18 cellular contexts compared by ENCODE assay signal in genomic region chr4:153494562-153494961, GRCh38. TPM values are rescaled to one million over a fixed set of nuclear protein-coding genes. Genes with fewer than 3 reads are reported as not detected.
DNase-seq lines count a peak whose midpoint lies in the region; ATAC-seq and FAIRE-seq lines count a peak whose summit lies in the region.
"Had no signal": no experiment of that assay in that cellular context is flagged by ENCODE, and none has a peak within 500 bp of the region (broad histone marks: within the 10 kb centered on the region; RNA-seq: fewer than 3 reads in every experiment).

No MANE protein-coding gene starts in this region.

- H3K27me3 ChIP-seq in trophoblast cell (ENCODE audit: insufficient read depth, low read length), result no peaks in the 10 kb centered on the region
- H3K27me3 ChIP-seq: pancreas, suprapubic skin had no signal

- H3K4me3 ChIP-seq in trophoblast cell (ENCODE audit: low read depth, low read length), result no peak overlapping the region
- H3K4me3 ChIP-seq: pancreas, suprapubic skin had no signal

- H3K14ac ChIP-seq in trophoblast cell (ENCODE audit: low read length), result no peak overlapping the region

- no CpG with 5 or more reads among the region's 10 CpGs for WGBS in trophoblast cell (ENCODE audit: extremely low coverage, insufficient coverage, insufficient read length)

- no peak overlapping the region for H2AK5ac ChIP-seq in trophoblast cell (ENCODE audit: low read length)

- no peak overlapping the region for H3K27ac ChIP-seq in trophoblast cell (ENCODE audit: low read depth, low read length)
- H3K27ac ChIP-seq: suprapubic skin had no signal

- peak overlapping the region; percentile 65 for H2BK120ac ChIP-seq in trophoblast cell (ENCODE audit: insufficient read depth, low read length, poor library complexity)

- FAIRE-seq in urothelium cell line (lab: Jason Lieb, UNC), result no peak
- FAIRE-seq: A204.1, endometrium, frontal cortex, pancreas had no signal

- no peak overlapping the region for H3K4me3 Mint-ChIP-seq in activated CD4-positive, alpha-beta T cell treated with anti-CD3 and anti-CD28 coated beads, Interleukin-2, amount 10 ng/mL, durations not matched to agents 24 days and 14 days
- no peak overlapping the region for H3K4me3 Mint-ChIP-seq in activated naive CD8-positive, alpha-beta T cell treated with anti-CD3 and anti-CD28 coated beads, Interleukin-2, amount 10 ng/mL, durations not matched to agents 7 days and 5 days

- no peaks in the 10 kb centered on the region for H3K9me3 ChIP-seq in trophoblast cell (ENCODE audit: insufficient read depth, low read depth, low read length)
- H3K9me3 ChIP-seq: pancreas, suprapubic skin had no signal

- H3K4ac ChIP-seq in trophoblast cell (ENCODE audit: low read depth, low read length), result no peak overlapping the region

- H4K8ac ChIP-seq in trophoblast cell (ENCODE audit: low read depth, low read length), result no peak overlapping the region

- no peak for DNase-seq in activated CD4-positive, alpha-beta T cell treated with anti-CD3 and anti-CD28 coated beads, Interleukin-2, amount 10 ng/mL, durations not matched to agents 24 days and 14 days
- DNase-seq in activated CD4-positive, alpha-beta T cell treated with anti-CD3 and anti-CD28 coated beads, Interleukin-2, amount 50 U/mL, for 48 hours, result no peak
- DNase-seq in NCI-H1048 (lab: John Stamatoyannopoulos, UW) (peak; percentile 78), trophoblast cell (no peak), glomerular visceral epithelial cell (ENCODE audit: extremely low spot score) (no peak), urothelium cell line (ENCODE audit: low spot score) (no peak), COR-L47 (lab: John Stamatoyannopoulos, UW) (no peak)
- DNase-seq in activated naive CD8-positive, alpha-beta T cell treated with anti-CD3 and anti-CD28 coated beads, Interleukin-2, amount 10 ng/mL, durations not matched to agents 7 days and 5 days, result no peak
- DNase-seq: activated CD4-positive, alpha-beta T cell treated with anti-CD3 and anti-CD28 coated beads for 1 hour; activated gamma-delta T cell treated with Interleukin-2 at 50 U/mL for 16 hours; DMS 273 treated with DMSO at 0.1 percent for 48 hours; NCI-H1092 treated with DMSO at 0.1 percent for 48 hours; OCI-M1; pancreas had no signal

- peak overlapping the region; percentile 94 for H3K27ac Mint-ChIP-seq in activated CD4-positive, alpha-beta T cell treated with anti-CD3 and anti-CD28 coated beads, Interleukin-2, amount 10 ng/mL, durations not matched to agents 24 days and 14 days
- peak overlapping the region; percentile 57 for H3K27ac Mint-ChIP-seq in activated naive CD8-positive, alpha-beta T cell treated with anti-CD3 and anti-CD28 coated beads, Interleukin-2, amount 10 ng/mL, durations not matched to agents 7 days and 5 days

- H3K18ac ChIP-seq in trophoblast cell (ENCODE audit: low read length), result no peak overlapping the region

- no peaks in the 10 kb centered on the region for H3K79me2 ChIP-seq in trophoblast cell (ENCODE audit: control insufficient read depth, insufficient read depth, low read length, poor library complexity)

- H3K23ac ChIP-seq in trophoblast cell (ENCODE audit: low read length), result no peak overlapping the region

- peaks cover 74% of the 10 kb centered on the region for H3K4me1 Mint-ChIP-seq in activated CD4-positive, alpha-beta T cell treated with anti-CD3 and anti-CD28 coated beads, Interleukin-2, amount 10 ng/mL, durations not matched to agents 24 days and 14 days
- H3K4me1 Mint-ChIP-seq in activated naive CD8-positive, alpha-beta T cell treated with anti-CD3 and anti-CD28 coated beads, Interleukin-2, amount 10 ng/mL, durations not matched to agents 7 days and 5 days, result peaks cover 70% of the 10 kb centered on the region

- H3K9me3 Mint-ChIP-seq in activated CD4-positive, alpha-beta T cell treated with anti-CD3 and anti-CD28 coated beads, Interleukin-2, amount 10 ng/mL, durations not matched to agents 24 days and 14 days, result peaks cover 1% of the 10 kb centered on the region
- no peaks in the 10 kb centered on the region for H3K9me3 Mint-ChIP-seq in activated naive CD8-positive, alpha-beta T cell treated with anti-CD3 and anti-CD28 coated beads, Interleukin-2, amount 10 ng/mL, durations not matched to agents 7 days and 5 days

- peak overlapping the region; percentile 31 for H2BK12ac ChIP-seq in trophoblast cell (ENCODE audit: low read length)

- no peak for ATAC-seq in activated naive CD8-positive, alpha-beta T cell treated with anti-CD3 and anti-CD28 coated beads, Interleukin-2, amount 10 ng/mL, durations not matched to agents 7 days and 5 days (ENCODE audit: low read depth)

- peaks cover 3% of the 10 kb centered on the region for H3K79me1 ChIP-seq in trophoblast cell (ENCODE audit: low read length)

- no peak overlapping the region for H3K4me2 ChIP-seq in trophoblast cell (ENCODE audit: low read length)

- intact Hi-C loops in activated CD4-positive, alpha-beta T cell treated with anti-CD3 and anti-CD28 coated beads, Interleukin-2, amount 10 ng/mL, durations not matched to agents 24 days and 14 days (cut with micrococcal nuclease), result no loop called here

- peaks cover 22% of the 10 kb centered on the region for H3K36me3 Mint-ChIP-seq in activated CD4-positive, alpha-beta T cell treated with anti-CD3 and anti-CD28 coated beads, Interleukin-2, amount 10 ng/mL, durations not matched to agents 24 days and 14 days (ENCODE audit: low read depth)
- peaks cover 12% of the 10 kb centered on the region for H3K36me3 Mint-ChIP-seq in activated naive CD8-positive, alpha-beta T cell treated with anti-CD3 and anti-CD28 coated beads, Interleukin-2, amount 10 ng/mL, durations not matched to agents 7 days and 5 days

- H2BK5ac ChIP-seq in trophoblast cell (ENCODE audit: low read depth, low read length, poor library complexity), result no peak overlapping the region

- H2AFZ ChIP-seq in trophoblast cell (ENCODE audit: insufficient read depth, low read length, poor library complexity), result no peak overlapping the region

- H3K36me3 ChIP-seq in trophoblast cell (ENCODE audit: control insufficient read depth in 1 of 2, insufficient read depth in 2 of 2, low read length in 2 of 2), result no peaks in the 10 kb centered on the region
- H3K36me3 ChIP-seq: pancreas, suprapubic skin had no signal

- peak overlapping the region; percentile 41 for H4K91ac ChIP-seq in trophoblast cell (ENCODE audit: low read depth, low read length)

- POLR2A ChIA-PET in activated naive CD8-positive, alpha-beta T cell treated with anti-CD3 and anti-CD28 coated beads, Interleukin-2, amount 10 ng/mL, durations not matched to agents 7 days and 5 days (lab: Charles Lee), result interaction anchor here (0.7 to 1.8 kb wide), 5 partner anchors 8 to 29 kb away, joined by 3 to 9 read pairs (median 8); partner anchors contain the start of gene TMEM131L

- H4K12ac ChIP-seq in trophoblast cell (ENCODE audit: low read depth, low read length), result no peak overlapping the region

- H3K27me3 Mint-ChIP-seq in activated CD4-positive, alpha-beta T cell treated with anti-CD3 and anti-CD28 coated beads, Interleukin-2, amount 10 ng/mL, durations not matched to agents 24 days and 14 days, result no peaks in the 10 kb centered on the region
- H3K27me3 Mint-ChIP-seq in activated naive CD8-positive, alpha-beta T cell treated with anti-CD3 and anti-CD28 coated beads, Interleukin-2, amount 10 ng/mL, durations not matched to agents 7 days and 5 days, result no peaks in the 10 kb centered on the region

- no peak overlapping the region for H3K9ac ChIP-seq in trophoblast cell (ENCODE audit: low read length)

- peaks cover 6 to 7% of the 10 kb centered on the region in 2 experiments for H3K4me1 ChIP-seq in trophoblast cell (ENCODE audit: control insufficient read depth in 1 of 2, insufficient read depth in 2 of 2, low read length in 2 of 2)

RNA-seq across cellular contexts. Expression of gene TMEM131L, which starts 28.4 kb away (rescaled TPM):
- total RNA-seq in activated CD4-positive, alpha-beta T cell treated with anti-CD3 and anti-CD28 coated beads, Interleukin-2, amount 10 ng/mL, durations not matched to agents 24 days and 14 days, result 40.3 and 40.6 TPM in 2 replicates
- 10 to 100 TPM; 51.8 to 57.2 TPM for total RNA-seq in activated naive CD8-positive, alpha-beta T cell treated with anti-CD3 and anti-CD28 coated beads, Interleukin-2, amount 10 ng/mL, durations not matched to agents 7 days and 5 days
- 8.3 and 8.9 TPM in 2 replicates for polyA plus RNA-seq in trophoblast cell (2013)
